ENCODE assay signal across 28 cellular contexts in the genomic region with DNA sequence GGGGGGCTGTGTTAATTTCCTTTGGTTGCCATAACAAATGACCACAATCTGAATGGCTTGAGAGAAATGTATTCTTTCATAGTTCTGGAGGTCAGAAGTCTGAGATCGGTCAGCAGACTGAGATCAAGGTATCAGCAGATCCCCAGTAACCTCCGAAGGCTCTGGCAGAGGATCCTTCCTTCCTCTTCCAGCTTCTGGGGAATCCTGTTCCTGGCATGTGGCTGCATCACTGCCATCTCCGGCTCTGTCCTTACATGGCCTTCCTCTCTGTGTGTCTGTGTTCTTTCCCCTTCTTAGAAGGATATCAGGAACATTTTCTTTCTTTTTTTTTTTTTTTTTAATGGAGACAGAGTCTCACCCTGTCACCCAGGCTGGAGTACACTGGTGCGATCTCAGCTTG. TPM values are rescaled to one million over a fixed set of nuclear protein-coding genes. Genes with fewer than 3 reads are reported as not detected.
DNase-seq lines count a peak whose midpoint lies in the region; ATAC-seq, FAIRE-seq and TF ChIP-seq lines count a peak whose summit lies in the region.
"Had no signal": no experiment of that assay in that cellular context is flagged by ENCODE, and none has a peak within 500 bp of the region (broad histone marks: within the 10 kb centered on the region; RNA-seq: fewer than 3 reads in every experiment).

No MANE protein-coding gene starts in this region.

- no peaks in the 10 kb centered on the region for H3K4me1 ChIP-seq in liver (ENCODE audit: control insufficient read depth in 4 of 4, insufficient read depth in 4 of 4, low read length in 3 of 4)
- H3K4me1 ChIP-seq in HepG2 (ENCODE audit: insufficient read depth, low read length): no peaks in the 10 kb centered on the region
- H3K4me1 ChIP-seq in adipocyte (ENCODE audit: control insufficient read depth, insufficient read depth, low read length): peaks cover 11% of the 10 kb centered on the region
- H3K4me1 ChIP-seq in spleen: no peaks in the 10 kb centered on the region
- H3K4me1 ChIP-seq in A673 (ENCODE audit: insufficient read depth, low read length, poor library complexity, severe bottlenecking): no peaks in the 10 kb centered on the region
- H3K4me1 ChIP-seq: A549, BE2C, BLaER1 had no signal

- CTCF ChIA-PET in HepG2 (lab: Yijun Ruan, JAX; ENCODE audit: low intra/inter-chr PET ratio, low total read pairs): no interaction called here
- CTCF ChIA-PET in A673 (lab: Charles Lee): no interaction called here

- ATAC-seq in HepG2: no peak
- ATAC-seq: A549, GM12878 had no signal

- H3K4me3 ChIP-seq in liver (ENCODE audit: low read depth in 1 of 3, low read length in 3 of 3) (no peak overlapping the region), HepG2 (replicated peaks in 1 of 3; ENCODE audit: insufficient read depth in 1 of 3, low read depth in 2 of 3, low read length in 3 of 3) (no peak overlapping the region), adipocyte (ENCODE audit: low read length) (no peak overlapping the region), spleen (no peak overlapping the region), A673 (ENCODE audit: low read depth, low read length, poor library complexity, severe bottlenecking) (no peak overlapping the region)
- H3K4me3 ChIP-seq: A549, BLaER1, GM12878 had no signal

- in situ Hi-C loops in HepG2 (cut with HindIII; ENCODE audit: extremely low pct_ligation_motif_present, low pct_unique_long_range_greater_than_20kb): no loop called here

- TF ChIP-seq POLR2A in HepG2 (IDR thresholded peaks at IDR 0.05; ENCODE audit: insufficient read depth in 1 of 2, low read depth in 2 of 2, low read length in 2 of 2): no peak
- TF ChIP-seq POLR2A in spleen (IDR thresholded peaks at IDR 0.05): no peak

- H4K20me1 ChIP-seq in HepG2 (ENCODE audit: insufficient read depth, low read length): peaks cover 6% of the 10 kb centered on the region; the same call in 1 of the 2 replicates
- H4K20me1 ChIP-seq: BLaER1 had no signal

- H3K9ac ChIP-seq in liver (ENCODE audit: low read depth in 1 of 2, low read length in 2 of 2) (no peak overlapping the region), HepG2 (ENCODE audit: insufficient read depth, low read depth, low read length) (no peak overlapping the region), adipocyte (ENCODE audit: low read length) (peak overlapping the region; percentile 18)
- H3K9ac ChIP-seq: BLaER1 had no signal

- H3K9me3 ChIP-seq in liver (ENCODE audit: control insufficient read depth in 4 of 4, low read length in 3 of 4): peaks cover 0 to 1% (median 0%) of the 10 kb centered on the region in 4 donors
- no peaks in the 10 kb centered on the region for H3K9me3 ChIP-seq in HepG2 (ENCODE audit: low read length)
- no peaks in the 10 kb centered on the region for H3K9me3 ChIP-seq in adipocyte (ENCODE audit: control insufficient read depth, low read length)
- H3K9me3 ChIP-seq in spleen: no peaks in the 10 kb centered on the region
- H3K9me3 ChIP-seq in A673 (ENCODE audit: low read depth, low read length, poor library complexity, severe bottlenecking): no peaks in the 10 kb centered on the region
- H3K9me3 ChIP-seq: A549, BE2C, BLaER1 had no signal

- BruUV-seq in HepG2 (replicated peaks; lab: Mats Ljungman, UMichigan): no TSS peak
- BruUV-seq in A673 (replicated peaks; lab: Mats Ljungman, UMichigan): no TSS peak

- no peaks in the 10 kb centered on the region for H3K36me3 ChIP-seq in liver (ENCODE audit: control insufficient read depth in 4 of 4, insufficient read depth in 3 of 4, low read depth in 1 of 4, low read length in 3 of 4)
- H3K36me3 ChIP-seq in HepG2 (replicated peaks in 1 of 2; ENCODE audit: control insufficient read depth in 1 of 2, insufficient read depth in 2 of 2, low read length in 2 of 2): no peaks in the 10 kb centered on the region
- no peaks in the 10 kb centered on the region for H3K36me3 ChIP-seq in adipocyte (ENCODE audit: control insufficient read depth, insufficient read depth, low read length, severe bottlenecking)
- no peaks in the 10 kb centered on the region for H3K36me3 ChIP-seq in spleen
- H3K36me3 ChIP-seq in A673 (ENCODE audit: insufficient read depth, low read length, poor library complexity, severe bottlenecking): no peaks in the 10 kb centered on the region
- H3K36me3 ChIP-seq: BE2C, BLaER1 had no signal

- H3K79me2 ChIP-seq in HepG2 (ENCODE audit: insufficient read depth, low read length): no peaks in the 10 kb centered on the region

- no peak overlapping the region for H3K4me2 ChIP-seq in HepG2 (ENCODE audit: low read depth, low read length)
- H3K4me2 ChIP-seq: A549, BLaER1 had no signal

- WGBS in liver: 79% methylated on average over 4 of the region's 4 CpGs
- 13% methylated on average over 4 of the region's 4 CpGs for WGBS in HepG2 (ENCODE audit: low lambda C conversion rate)
- 62 to 84% (median 74%) methylated on average over 4 of the region's 4 CpGs for WGBS in spleen, 5 donors

- DNase-seq in HepG2 (ENCODE audit: low spot score) (no peak), adipocyte (ENCODE audit: low read depth) (no peak), cerebellum (ENCODE audit: low spot score) (peak; percentile 37), spleen (peak; percentile 2), A673 (ENCODE audit: low spot score) (no peak), NCI-H187 treated with DMSO at 0.1 percent for 48 hours (lab: John Stamatoyannopoulos, UW) (no peak), DMS53 treated with DMSO at 0.1 percent for 48 hours (lab: John Stamatoyannopoulos, UW; ENCODE audit: unreplicated experiment) (no peak)
- DNase-seq: ACHN; BE2C; C1 segment of cervical spinal cord; CD4-positive, alpha-beta memory T cell; CD4-positive, CD25-positive, alpha-beta regulatory T cell; CD8-positive, alpha-beta memory T cell; COR-L47; DMS 273 treated with DMSO at 0.1 percent for 48 hours; DMS153; DMS53; DMS79 treated with DMSO at 0.1 percent for 48 hours; GDM1 had no signal

- POLR2A ChIA-PET in HepG2 (lab: Yijun Ruan, JAX) (no interaction called here), A673 (lab: Charles Lee; ENCODE audit: low non-redundant PET) (no interaction called here)

- TF ChIP-seq EP300 in HepG2 (IDR thresholded peaks at IDR 0.05; ENCODE audit: low read depth in 2 of 2, low read length in 2 of 2) (no peak), HepG2 (CRISPR knock-in tag; IDR thresholded peaks at IDR 0.05; ENCODE audit: borderline replicate concordance) (no peak)

- TF ChIP-seq CTCF in liver (IDR thresholded peaks at IDR 0.05; ENCODE audit: low read depth, low read length, missing input control) (no peak), HepG2 (CRISPR knock-in tag; IDR thresholded peaks at IDR 0.05) (no peak), spleen (IDR thresholded peaks at IDR 0.05 in 8 of 11, conservative IDR thresholded peaks at IDR 0.05 in 3 of 11) (no peak), A673 (conservative IDR thresholded peaks at IDR 0.05; ENCODE audit: low read depth, low read length) (no peak)

- intact Hi-C loops in HepG2 (cut with micrococcal nuclease; ENCODE audit: unreplicated experiment): no loop called here
- intact Hi-C loops in spleen (cut with DNase I; ENCODE audit: low total_unique reads): no loop called here
- intact Hi-C loops in A673 (cut with micrococcal nuclease; ENCODE audit: unreplicated experiment): no loop called here

- H2AFZ ChIP-seq in HepG2 (ENCODE audit: low read length): no peak overlapping the region

- TF ChIP-seq RAD21 in liver (IDR thresholded peaks at IDR 0.05): no peak
- TF ChIP-seq RAD21 in HepG2 (CRISPR knock-in tag; IDR thresholded peaks at IDR 0.05): no peak

- FAIRE-seq in HepG2 (lab: Jason Lieb, UNC): no peak
- FAIRE-seq: A549, GM12878, GM12892 had no signal

- H3K27me3 ChIP-seq in liver (ENCODE audit: control insufficient read depth in 4 of 4, insufficient read depth in 4 of 4, low read length in 3 of 4): peaks cover 0 to 7% (median 0%) of the 10 kb centered on the region in 4 donors
- H3K27me3 ChIP-seq in HepG2 (ENCODE audit: control insufficient read depth in 1 of 2, insufficient read depth in 2 of 2, low read length in 2 of 2): peaks cover 1 to 51% of the 10 kb centered on the region in 2 experiments; a peak in 3 of 5 replicates
- H3K27me3 ChIP-seq in adipocyte (replicated peaks; ENCODE audit: control insufficient read depth, insufficient read depth, low read length): no peaks in the 10 kb centered on the region
- H3K27me3 ChIP-seq in spleen (replicated peaks in 1 of 7): peaks cover 0 to 31% (median 0%) of the 10 kb centered on the region in 7 donors
- no peaks in the 10 kb centered on the region for H3K27me3 ChIP-seq in A673 (replicated peaks; ENCODE audit: insufficient read depth, low read depth, low read length, poor library complexity)
- H3K27me3 ChIP-seq: BE2C, BLaER1 had no signal

- H3K27ac ChIP-seq in liver (ENCODE audit: low read depth in 1 of 2, low read length in 2 of 2) (no peak overlapping the region), HepG2 (ENCODE audit: extremely low read length, insufficient read depth, low read length) (no peak overlapping the region), spleen (no peak overlapping the region), A673 (ENCODE audit: low read depth, low read length, poor library complexity, severe bottlenecking) (no peak overlapping the region)
- H3K27ac ChIP-seq: 22Rv1, A549, BLaER1 had no signal

RNA-seq across cellular contexts. Expression of a gene that starts 25.8 kb away (rescaled TPM):
- total RNA-seq in liver (not detected), HepG2 (2016; rRNA removed; fragmentation: Illumina TruSeq; extraction: Trizol) (0.64 and 1.0 TPM in 2 replicates), cerebellum (not detected), spleen (not detected), A673 (2021) (0.28 and 0.31 TPM in 2 replicates)
- polyA plus RNA-seq in liver (not detected), HepG2 (2011; rRNA removed) (0.05 and 0.09 TPM in 2 replicates), spleen (not detected)
- not detected in 2 replicates for total RNA-seq in HepG2 (2016; cell fraction: cytosol; rRNA removed; fragmentation: Illumina TruSeq; extraction: Trizol; ENCODE audit: low read depth)
- total RNA-seq in HepG2 (2016; cell fraction: insoluble cytoplasmic fraction; rRNA removed; fragmentation: Illumina TruSeq; extraction: Trizol): 0.64 and 0.74 TPM in 2 replicates
- total RNA-seq in HepG2 (2016; cell fraction: membrane; rRNA removed; fragmentation: Illumina TruSeq; extraction: Trizol): 0.09 TPM in 1 of 2 replicates, not detected in the other
- 0.22 TPM in 1 of 2 replicates, not detected in the other for total RNA-seq in HepG2 (2016; cell fraction: nucleus; rRNA removed; fragmentation: Illumina TruSeq; extraction: Trizol)
- 0.03 and 0.12 TPM in 2 replicates for polyA plus RNA-seq in HepG2 (2011; cell fraction: cytosol; rRNA removed)
- not detected in 2 replicates for polyA plus RNA-seq in HepG2 (2011; cell fraction: nucleus; rRNA removed)
- 0.21 TPM in 1 of 2 replicates, not detected in the other for polyA plus RNA-seq in HepG2 (2012)
- not detected in 2 replicates for polyA plus RNA-seq in HepG2 (2016; cell fraction: cytosol; fragmentation: Illumina TruSeq; extraction: Trizol; ENCODE audit: low read depth)
- polyA plus RNA-seq in HepG2 (2016; cell fraction: insoluble cytoplasmic fraction; fragmentation: Illumina TruSeq; extraction: Trizol; ENCODE audit: low read depth): 0.90 and 0.96 TPM in 2 replicates
- polyA plus RNA-seq in HepG2 (2016; cell fraction: membrane; fragmentation: Illumina TruSeq; extraction: Trizol; ENCODE audit: low read depth): not detected in 2 replicates
- not detected in 2 replicates for polyA plus RNA-seq in HepG2 (2016; cell fraction: nucleus; fragmentation: Illumina TruSeq; extraction: Trizol; ENCODE audit: insufficient read depth, low read depth)
- polyA minus RNA-seq in HepG2 (2011; rRNA and poly(A)+ RNA removed; ENCODE audit: low replicate concordance): 0.08 and 18.1 TPM in 2 replicates
- not detected in 2 replicates for polyA minus RNA-seq in HepG2 (2011; cell fraction: cytosol; rRNA and poly(A)+ RNA removed)
- not detected in 2 replicates for polyA minus RNA-seq in HepG2 (2011; cell fraction: nucleus; rRNA and poly(A)+ RNA removed)
- total RNA-seq: A172; CD4-positive, alpha-beta memory T cell; CD4-positive, CD25-positive, alpha-beta regulatory T cell; CD8-positive, alpha-beta memory T cell; GM12878 had no signal
- polyA plus RNA-seq: AG04450; CD14-positive monocyte; CD4-positive, alpha-beta memory T cell; CD4-positive, CD25-positive, alpha-beta regulatory T cell; CD8-positive, alpha-beta memory T cell had no signal

Comparison
In these comparisons a context has a peak if more than half of its experiments do, and no peak if none do; other contexts are left out.
1. DNase-seq: peak in cerebellum (single experiment) and spleen (single experiment); none in HepG2 (single experiment), adipocyte (single experiment), A673 (single experiment), NCI-H187 treated with DMSO at 0.1 percent for 48 hours (single experiment) and DMS53 treated with DMSO at 0.1 percent for 48 hours (single experiment).